ENCODE assay signal across 8 cellular contexts in the genomic region with DNA sequence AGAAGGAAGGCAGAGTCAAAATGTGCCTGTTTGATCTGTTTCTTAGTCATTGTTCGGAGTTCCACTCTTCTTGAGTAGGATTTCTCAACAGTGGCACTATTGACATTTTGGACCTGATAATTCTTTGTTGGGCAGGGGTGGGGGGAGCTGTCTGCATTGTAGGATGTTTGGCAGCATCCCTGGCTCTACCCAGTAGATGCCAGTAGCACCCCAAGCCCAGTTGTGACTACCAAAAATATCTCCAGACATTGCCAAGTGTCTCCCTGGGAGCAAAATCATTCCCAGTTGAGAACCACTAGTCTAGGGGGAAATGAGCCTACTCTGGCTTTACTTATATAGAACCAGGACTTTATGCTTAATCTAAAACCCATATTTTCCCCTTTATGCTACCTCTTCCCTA. TPM values are rescaled to one million over a fixed set of nuclear protein-coding genes. Genes with fewer than 3 reads are reported as not detected.
A peak's percentile ranks its signal among the peaks of the same experiment; 100 is the strongest.
DNase-seq lines count a peak whose midpoint lies in the region; ATAC-seq and TF ChIP-seq lines count a peak whose summit lies in the region.

No MANE protein-coding gene starts in this region.

- H3K9ac ChIP-seq in colonic mucosa (ENCODE audit: low read depth in 2 of 2, low read length in 2 of 2), result peak overlapping the region in 1 of 2 donors; percentile 81

- CTCF ChIA-PET in AG04450 (lab: Charles Lee), result no interaction called here

- peak overlapping the region; percentile 91 for H3K4me3 ChIP-seq in AG04450 (ENCODE audit: low read depth, low read length)
- no peak overlapping the region for H3K4me3 ChIP-seq in colonic mucosa

- no peaks in the 10 kb centered on the region for H3K36me3 Mint-ChIP-seq in natural killer cell treated with Interleukin-12 subunit alpha and Interleukin-12 subunit beta and Interleukin-15 and Interleukin-18, amount 100 ng/mL, for 72 hours

- peak overlapping the region; percentile 75 for H3K27ac ChIP-seq in AG04450 (ENCODE audit: low read depth, low read length)
- peak overlapping the region; percentile 94 for H3K27ac ChIP-seq in KOPT-K1 (ENCODE audit: low read depth, low read length, poor library complexity, severe bottlenecking)
- H3K27ac ChIP-seq in colonic mucosa, result peak overlapping the region; percentile 66

- peaks cover 14% of the 10 kb centered on the region for H3K4me1 ChIP-seq in colonic mucosa

- H3K36me3 ChIP-seq in KOPT-K1 (ENCODE audit: insufficient read depth, low read length) (peaks cover 30% of the 10 kb centered on the region; the same call in 1 of the 2 replicates), colonic mucosa (no peaks in the 10 kb centered on the region)

- H3K27me3 ChIP-seq in AG04450 (ENCODE audit: control insufficient read depth, insufficient read depth, low read length) (no peaks in the 10 kb centered on the region), colonic mucosa (no peaks in the 10 kb centered on the region)

- no peaks in the 10 kb centered on the region for H3K9me3 Mint-ChIP-seq in natural killer cell treated with Interleukin-12 subunit alpha and Interleukin-12 subunit beta and Interleukin-15 and Interleukin-18, amount 100 ng/mL, for 72 hours

- H3K4me3 Mint-ChIP-seq in natural killer cell treated with Interleukin-12 subunit alpha and Interleukin-12 subunit beta and Interleukin-15 and Interleukin-18, amount 100 ng/mL, for 72 hours, result peak overlapping the region; percentile 96

- ATAC-seq in natural killer cell treated with Interleukin-12 subunit alpha and Interleukin-12 subunit beta and Interleukin-15 and Interleukin-18, amount 100 ng/mL, for 72 hours, result no peak
- no peak for ATAC-seq in HG03354 (IDR thresholded peaks at IDR 0.05; ENCODE audit: poor library complexity, severe bottlenecking, unreplicated experiment)

- peaks cover 28 to 35% of the 10 kb centered on the region in 2 donors for H3K4me1 Mint-ChIP-seq in natural killer cell treated with Interleukin-12 subunit alpha and Interleukin-12 subunit beta and Interleukin-15 and Interleukin-18, amount 100 ng/mL, for 72 hours (ENCODE audit: low read depth in 2 of 2)

- no peak for DNase-seq in AG04450 (ENCODE audit: low read depth, low spot score)
- no peak for DNase-seq in colonic mucosa
- no peak for DNase-seq in natural killer cell treated with Interleukin-12 subunit alpha and Interleukin-12 subunit beta and Interleukin-15 and Interleukin-18, amount 100 ng/mL, for 72 hours (ENCODE audit: low spot score)
- no peak for DNase-seq in retina
- no peak for DNase-seq in NCI-H1694 (lab: John Stamatoyannopoulos, UW)
- DNase-seq in medulla oblongata (ENCODE audit: extremely low spot score), result no peak

- no peaks in the 10 kb centered on the region for H3K9me3 ChIP-seq in AG04450 (ENCODE audit: control insufficient read depth, insufficient read depth, low read length)
- no peaks in the 10 kb centered on the region for H3K9me3 ChIP-seq in KOPT-K1 (ENCODE audit: insufficient read depth, low read length, poor library complexity, severe bottlenecking)
- no peaks in the 10 kb centered on the region for H3K9me3 ChIP-seq in colonic mucosa

- POLR2A ChIA-PET in AG04450 (lab: Yijun Ruan, JAX), result no interaction called here

- peak overlapping the region; percentile 89 to 94 for H3K27ac Mint-ChIP-seq in natural killer cell treated with Interleukin-12 subunit alpha and Interleukin-12 subunit beta and Interleukin-15 and Interleukin-18, amount 100 ng/mL, for 72 hours

- no peak for TF ChIP-seq CTCF in AG04450 (IDR thresholded peaks at IDR 0.05; ENCODE audit: low read depth, low read length)
- no peak for TF ChIP-seq CTCF in colonic mucosa (IDR thresholded peaks at IDR 0.05)

- intact Hi-C loops in colonic mucosa (cut with DNase I), result no loop called here

- no peaks in the 10 kb centered on the region for H3K27me3 Mint-ChIP-seq in natural killer cell treated with Interleukin-12 subunit alpha and Interleukin-12 subunit beta and Interleukin-15 and Interleukin-18, amount 100 ng/mL, for 72 hours

RNA-seq across cellular contexts. Expression of gene GFOD2, which starts 1.1 kb away (rescaled TPM):
- 11.1 and 11.8 TPM in 2 replicates for polyA plus RNA-seq in AG04450 (2011; rRNA removed)
- 16.2 and 19.5 TPM in 2 replicates for polyA minus RNA-seq in AG04450 (2011; rRNA and poly(A)+ RNA removed)
- 10 to 100 TPM; 22.1 to 33.8 TPM for total RNA-seq in colonic mucosa
- 10 to 100 TPM; 14.8 to 22.0 TPM for total RNA-seq in natural killer cell treated with Interleukin-12 subunit alpha and Interleukin-12 subunit beta and Interleukin-15 and Interleukin-18, amount 100 ng/mL, for 72 hours

RNA-seq across cellular contexts. Expression of gene C16orf86, which starts 53.6 kb away (rescaled TPM):
- 0.55 and 0.56 TPM in 2 replicates for polyA plus RNA-seq in AG04450 (2011; rRNA removed)
- 0.41 TPM in 1 of 2 replicates, not detected in the other for polyA minus RNA-seq in AG04450 (2011; rRNA and poly(A)+ RNA removed)
- total RNA-seq in colonic mucosa, result 1 to 10 TPM; 1.1 to 1.4 TPM
- 1 to 10 TPM; 1.6 to 1.9 TPM for total RNA-seq in natural killer cell treated with Interleukin-12 subunit alpha and Interleukin-12 subunit beta and Interleukin-15 and Interleukin-18, amount 100 ng/mL, for 72 hours

RNA-seq across cellular contexts. Expression of gene ENKD1, which starts 53.7 kb away (rescaled TPM):
- polyA plus RNA-seq in AG04450 (2011; rRNA removed), result 3.6 and 4.2 TPM in 2 replicates
- 1.5 and 2.6 TPM in 2 replicates for polyA minus RNA-seq in AG04450 (2011; rRNA and poly(A)+ RNA removed)
- total RNA-seq in colonic mucosa, result 10 to 100 TPM in 1 of 2 donors, 1 to 10 TPM in 1; 9.1 to 13.0 TPM
- 10 to 100 TPM in 1 of 2 donors, 1 to 10 TPM in 1; 8.1 to 12.2 TPM for total RNA-seq in natural killer cell treated with Interleukin-12 subunit alpha and Interleukin-12 subunit beta and Interleukin-15 and Interleukin-18, amount 100 ng/mL, for 72 hours

RNA-seq across cellular contexts. Expression of gene PARD6A, which starts 59.5 kb away (rescaled TPM):
- polyA plus RNA-seq in AG04450 (2011; rRNA removed), result 0.42 and 0.53 TPM in 2 replicates
- 0.97 TPM in 1 of 2 replicates, not detected in the other for polyA minus RNA-seq in AG04450 (2011; rRNA and poly(A)+ RNA removed)
- total RNA-seq in colonic mucosa, result 10 to 100 TPM in 1 of 2 donors, 1 to 10 TPM in 1; 4.6 to 10.3 TPM
- total RNA-seq in natural killer cell treated with Interleukin-12 subunit alpha and Interleukin-12 subunit beta and Interleukin-15 and Interleukin-18, amount 100 ng/mL, for 72 hours, result 1 to 10 TPM; 6.3 to 8.0 TPM
